In the genomic region with DNA sequence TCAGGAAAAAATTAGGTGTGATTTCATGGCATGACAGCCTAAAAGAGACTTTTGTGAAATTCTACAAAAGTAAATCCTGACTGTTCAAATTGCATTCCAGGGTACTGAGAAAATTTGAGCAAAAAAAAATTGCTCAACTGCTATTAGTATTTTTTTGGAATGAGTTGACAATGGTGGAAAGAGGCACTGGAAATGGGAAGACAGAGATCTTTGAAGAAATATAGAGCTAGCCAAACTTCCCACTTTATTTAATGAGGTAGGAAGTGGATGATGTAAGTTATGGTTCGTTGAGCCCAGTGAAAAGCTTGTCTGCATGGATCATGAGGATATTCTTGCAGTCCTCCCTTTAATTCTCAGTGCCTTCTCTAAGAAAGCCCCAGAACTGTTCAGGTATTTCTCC, we compare ENCODE assay signal across 25 cellular contexts.
"Had no signal": no experiment of that assay in that cellular context is flagged by ENCODE, and none has a peak within 500 bp of the region (broad histone marks: within the 10 kb centered on the region; RNA-seq: fewer than 3 reads in every experiment).

No MANE protein-coding gene starts in this region.

- ATAC-seq: activated CD8-positive, alpha-beta T cell treated with anti-CD3 and anti-CD28 coated beads, Interleukin-2, amount 10 ng/mL, durations not matched to agents 7 days and 5 days; body of pancreas; foreskin keratinocyte; left lung; natural killer cell treated with Interleukin-12 subunit alpha and Interleukin-12 subunit beta and Interleukin-15 and Interleukin-18, amount 100 ng/mL, for 72 hours; stimulated activated memory B cell treated with anti-CD40 and anti-IgM and Interleukin-4, amounts not matched to agents 10 μg/mL and 1 μg/mL and 100 μg/mL, for 72 hours had no signal

- H3K27me3 ChIP-seq: body of pancreas, cardiac muscle cell, esophagus squamous epithelium, foreskin keratinocyte, left lung, sigmoid colon, stomach, suprapubic skin, transverse colon had no signal

- H3K9me3 ChIP-seq: body of pancreas, esophagus squamous epithelium, left lung, sigmoid colon, stomach, suprapubic skin, transverse colon had no signal

- H3K36me3 ChIP-seq: cardiac muscle cell, transverse colon, WERI-Rb-1 had no signal

- H3K4me2 ChIP-seq: smooth muscle cell had no signal

- H3K27ac ChIP-seq: body of pancreas, cardiac muscle cell, foreskin keratinocyte, left lung, suprapubic skin, transverse colon, WERI-Rb-1 had no signal

- DNase-seq: activated CD4-positive, alpha-beta T cell treated with anti-CD3 and anti-CD28 coated beads, Interleukin-2, amount 10 ng/mL, durations not matched to agents 7 days and 5 days; activated CD4-positive, CD25-positive, alpha-beta regulatory T cell treated with anti-CD3 and anti-CD28 coated beads, Interleukin-2, amount 50 U/mL, for 72 hours; activated CD8-positive, alpha-beta T cell treated with anti-CD3 and anti-CD28 coated beads, Interleukin-2, amount 10 ng/mL, durations not matched to agents 7 days and 5 days; activated gamma-delta T cell treated with Interleukin-2 at 50 U/mL for 16 hours; anterior cingulate cortex; body of pancreas; cortex of kidney; endodermal cell; esophagus squamous epithelium; foreskin keratinocyte; glutamatergic neuron; hippocampal formation; kidney glomerular epithelial cell; left lung; nucleus accumbens; sigmoid colon; stimulated activated CD4-positive, alpha-beta T cell treated with anti-CD3 and anti-CD28 coated beads, Interleukin-15, amount 100 ng/mL, for 24 hours; stomach; transverse colon; WERI-Rb-1 had no signal

- H3K4me1 ChIP-seq: foreskin keratinocyte, left lung had no signal

- H3K4me3 ChIP-seq: body of pancreas, cardiac muscle cell, esophagus squamous epithelium, left lung, sigmoid colon, smooth muscle cell, stomach, suprapubic skin, transverse colon had no signal
